ENCODE assay signal across 13 cellular contexts in genomic region chr5:5572010-5572982, GRCh38.
DNase-seq lines count a peak whose midpoint lies in the region.
"Had no signal": no experiment of that assay in that cellular context is flagged by ENCODE, and none has a peak within 500 bp of the region (broad histone marks: within the 10 kb centered on the region; RNA-seq: fewer than 3 reads in every experiment).

No MANE protein-coding gene starts in this region.

- H3K9me2 ChIP-seq in GM23248 (ENCODE audit: insufficient read depth), result no peaks in the 10 kb centered on the region

- 7 to 9% methylated on average over 30 of the region's 30 CpGs for WGBS in GM23248 (ENCODE audit: low coverage in 1 of 2, low lambda C conversion rate in 2 of 2, missing lambda C conversion rate in 2 of 2), 2 experiments

- in situ Hi-C loops in GM23248 (cut with MboI), result no loop called here

- H3K9me3 ChIP-seq in GM23248 (ENCODE audit: low read depth) (no peaks in the 10 kb centered on the region), subcutaneous abdominal adipose tissue (ENCODE audit: control insufficient read depth in 5 of 5, low read length in 5 of 5) (no peaks in the 10 kb centered on the region)
- H3K9me3 ChIP-seq: HAP-1 had no signal

- H2AFZ ChIP-seq in GM23248, result no peak overlapping the region

- H3F3A ChIP-seq in GM23248 (ENCODE audit: insufficient read depth), result no peaks in the 10 kb centered on the region

- H3K27ac ChIP-seq in GM23248 (no peak overlapping the region), cingulate gyrus (ENCODE audit: low read depth, low read length) (peak overlapping the region; percentile 65), subcutaneous abdominal adipose tissue (ENCODE audit: low read depth, low read length) (peak overlapping the region; percentile 70)

- H4K20me1 ChIP-seq in GM23248 (ENCODE audit: insufficient read depth), result no peaks in the 10 kb centered on the region

- H3K4me2 ChIP-seq in GM23248 (ENCODE audit: unreplicated experiment), result no peak overlapping the region

- no peak overlapping the region for H3K4me3 ChIP-seq in GM23248
- H3K4me3 ChIP-seq in subcutaneous abdominal adipose tissue (ENCODE audit: low read depth in 1 of 5, low read length in 5 of 5), result peak overlapping the region; percentile 0 to 25 (median 5)
- H3K4me3 ChIP-seq: HAP-1 had no signal

- H3K36me3 ChIP-seq in GM23248 (ENCODE audit: low read depth) (no peaks in the 10 kb centered on the region), subcutaneous abdominal adipose tissue (ENCODE audit: control insufficient read depth in 5 of 5, insufficient read depth in 5 of 5, low read length in 5 of 5) (no peaks in the 10 kb centered on the region)
- H3K36me3 ChIP-seq: HAP-1 had no signal

- no peaks in the 10 kb centered on the region for H3K4me1 ChIP-seq in GM23248 (ENCODE audit: insufficient read depth)
- H3K4me1 ChIP-seq in subcutaneous abdominal adipose tissue (ENCODE audit: control insufficient read depth in 5 of 5, insufficient read depth in 5 of 5, low read length in 5 of 5), result peaks cover 17 to 37% (median 28%) of the 10 kb centered on the region in 5 donors
- H3K4me1 ChIP-seq: HAP-1 had no signal

- H3K79me2 ChIP-seq in GM23248 (ENCODE audit: insufficient read depth), result no peaks in the 10 kb centered on the region

- H3K9ac ChIP-seq in GM23248, result no peak overlapping the region
- peak overlapping the region in 1 of 5 donors; percentile 21 for H3K9ac ChIP-seq in subcutaneous abdominal adipose tissue (ENCODE audit: low read length in 5 of 5)

- DNase-seq in GM23248 (peak; percentile 2), middle frontal gyrus (ENCODE audit: extremely low spot score, low spot score) (peak; percentile 22), NCI-H187 (lab: John Stamatoyannopoulos, UW) (no peak), T-helper 2 cell (no peak), NCI-H1092 (lab: John Stamatoyannopoulos, UW) (no peak)
- DNase-seq in stimulated activated CD4-positive, alpha-beta T cell treated with anti-CD3 and anti-CD28 coated beads, Interleukin-4, amount 100 ng/mL, for 4 hours, result no peak
- DNase-seq: activated naive CD8-positive, alpha-beta T cell treated with anti-CD3 and anti-CD28 coated beads, Interleukin-2, amount 10 ng/mL, durations not matched to agents 7 days and 5 days; naive B cell; NCI-H526 treated with DMSO at 0.1 percent for 48 hours; small intestine had no signal

- no peaks in the 10 kb centered on the region for H3K27me3 ChIP-seq in GM23248 (replicated peaks; ENCODE audit: insufficient read depth)
- H3K27me3 ChIP-seq in subcutaneous abdominal adipose tissue (ENCODE audit: control insufficient read depth in 5 of 5, insufficient read depth in 4 of 5, low read length in 5 of 5), result no peaks in the 10 kb centered on the region

Comparison
In these comparisons a context has a peak if more than half of its experiments do, and no peak if none do; other contexts are left out.
1. DNase-seq: peak in GM23248 (single experiment) and middle frontal gyrus (single experiment); none in NCI-H187 (0 of 2), stimulated activated CD4-positive, alpha-beta T cell treated with anti-CD3 and anti-CD28 coated beads, Interleukin-4, amount 100 ng/mL, for 4 hours (0 of 2), T-helper 2 cell (0 of 5) and NCI-H1092 (single experiment).